ENCODE assay signal across 8 cellular contexts in the genomic region with DNA sequence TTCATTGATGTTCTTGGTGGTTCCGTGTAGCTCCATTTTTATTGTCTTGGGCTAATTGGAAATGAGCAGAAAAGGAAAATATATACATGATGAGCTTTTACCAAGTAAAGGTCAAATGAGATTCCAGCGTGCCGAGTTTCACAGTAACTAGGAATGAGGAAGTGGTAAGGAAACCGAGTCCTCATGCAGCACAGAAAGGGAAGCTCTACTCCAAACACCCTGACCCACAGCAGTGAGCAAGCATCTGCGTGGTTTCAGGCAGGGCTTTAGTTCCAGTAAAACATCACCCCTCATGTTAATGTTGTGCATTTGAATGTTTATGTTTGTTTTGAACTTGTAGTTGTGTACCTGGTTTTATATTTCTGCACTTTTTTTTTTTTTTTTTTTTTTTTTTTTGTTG.
A peak's percentile ranks its signal among the peaks of the same experiment; 100 is the strongest.
DNase-seq lines count a peak whose midpoint lies in the region; ATAC-seq lines count a peak whose summit lies in the region.

No MANE protein-coding gene starts in this region.

- H3K27ac Mint-ChIP-seq in CD8-positive, alpha-beta memory T cell = peak overlapping the region in 5 of 8 donors; percentile 3 to 38 (median 25)

- CTCF ChIA-PET in CD8-positive, alpha-beta memory T cell (lab: Charles Lee) = interaction anchor here (1.2 kb wide), 1 partner anchor 368 kb away, joined by 4 read pairs; no protein-coding TSS in a partner anchor

- H3K36me3 Mint-ChIP-seq in CD8-positive, alpha-beta memory T cell = peaks cover 0 to 2% (median 2%) of the 10 kb centered on the region in 3 donors

- no peak overlapping the region for H3K4me3 Mint-ChIP-seq in CD8-positive, alpha-beta memory T cell

- peaks cover 0 to 3% of the 10 kb centered on the region in 2 donors for H3K27me3 Mint-ChIP-seq in CD8-positive, alpha-beta memory T cell

- H3K4me1 Mint-ChIP-seq in CD8-positive, alpha-beta memory T cell = peaks cover 68 to 80% (median 69%) of the 10 kb centered on the region in 3 donors

- no peak overlapping the region for H3K4me3 ChIP-seq in CD8-positive, alpha-beta memory T cell (ENCODE audit: low read length)

- H3K9me3 Mint-ChIP-seq in CD8-positive, alpha-beta memory T cell = no peaks in the 10 kb centered on the region

- ATAC-seq in GM21825 (IDR thresholded peaks at IDR 0.05; ENCODE audit: unreplicated experiment) (peak; percentile 48), HG03159 (IDR thresholded peaks at IDR 0.05; ENCODE audit: unreplicated experiment) (no peak), HG03571 (IDR thresholded peaks at IDR 0.05; ENCODE audit: unreplicated experiment) (no peak)

- no peaks in the 10 kb centered on the region for H3K9me3 ChIP-seq in CD8-positive, alpha-beta memory T cell (ENCODE audit: low read length)

- no peaks in the 10 kb centered on the region for H3K36me3 ChIP-seq in CD8-positive, alpha-beta memory T cell (ENCODE audit: insufficient read depth, low read length)

- H3K27me3 ChIP-seq in CD8-positive, alpha-beta memory T cell (ENCODE audit: insufficient read depth, low read length, poor library complexity, severe bottlenecking) = no peaks in the 10 kb centered on the region

- H3K27ac ChIP-seq in CD8-positive, alpha-beta memory T cell (ENCODE audit: low read depth, low read length) = no peak overlapping the region

- H3K4me1 ChIP-seq in CD8-positive, alpha-beta memory T cell (ENCODE audit: insufficient read depth, low read length) = peaks cover 28% of the 10 kb centered on the region

- no peak for DNase-seq in CD8-positive, alpha-beta memory T cell
- DNase-seq in NCI-H526 treated with DMSO at 0.1 percent for 48 hours (lab: John Stamatoyannopoulos, UW) = peak; percentile 21
- peak; percentile 85 for DNase-seq in fibroblast of peridontal ligament (ENCODE audit: extremely low read depth)
- no peak for DNase-seq in activated gamma-delta T cell treated with Interleukin-2 at 50 U/mL for 16 hours
- no peak for DNase-seq in NCI-H2171 treated with DMSO at 0.1 percent for 48 hours (lab: John Stamatoyannopoulos, UW)

- POLR2A ChIA-PET in CD8-positive, alpha-beta memory T cell (lab: Charles Lee) = no interaction called here

Comparison
In these comparisons a context has a peak if more than half of its experiments do, and no peak if none do; other contexts are left out.
1. DNase-seq: peak in NCI-H526 treated with DMSO at 0.1 percent for 48 hours (single experiment) and fibroblast of peridontal ligament (single experiment); none in CD8-positive, alpha-beta memory T cell (0 of 5), activated gamma-delta T cell treated with Interleukin-2 at 50 U/mL for 16 hours (single experiment) and NCI-H2171 treated with DMSO at 0.1 percent for 48 hours (single experiment).